1 cellular context compared by ENCODE assay signal in the genomic region with DNA sequence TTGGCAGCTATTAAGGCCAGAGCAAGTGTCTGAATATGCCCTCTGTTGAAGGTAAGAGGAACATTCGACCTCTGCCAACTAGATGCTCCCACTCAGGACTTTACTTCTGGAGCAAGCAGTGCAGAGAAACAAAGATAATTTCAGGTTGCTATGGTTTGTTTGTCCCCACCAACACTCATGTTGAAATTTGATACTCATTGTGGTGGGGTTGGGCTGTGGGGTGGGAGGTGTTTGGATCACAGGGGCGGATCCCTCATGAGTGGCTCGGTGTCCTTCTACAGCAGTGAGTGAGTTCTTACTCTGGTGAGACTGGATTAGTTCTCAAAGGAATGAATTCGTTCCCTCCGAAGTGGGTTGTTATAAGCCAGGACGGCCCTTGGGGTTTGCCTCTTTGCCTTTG.
TF ChIP-seq lines count a peak whose summit lies in the region.

No MANE protein-coding gene starts in this region.

TF ChIP-seq in H1, 55 proteins besides CTCF, POLR2A, EP300 and RAD21:
- TF ChIP-seq KDM4A (IDR thresholded peaks at IDR 0.05; ENCODE audit: low read depth, low read length, severe bottlenecking) (no peak), JUND (IDR thresholded peaks at IDR 0.05; ENCODE audit: low read length) (no peak), ZNF274 (IDR thresholded peaks at IDR 0.05; ENCODE audit: borderline replicate concordance, extremely low read depth, low read length) (no peak)
